Comparison of ENCODE assay signal across 1 cellular context in genomic region chr7:95584752-95585425, GRCh38.
TF ChIP-seq lines count a peak whose summit lies in the region.

No MANE protein-coding gene starts in this region.

TF ChIP-seq in HepG2, 621 proteins besides CTCF, POLR2A, EP300 and RAD21 (continued from another document):
- TF ChIP-seq ZNF740 (CRISPR knock-in tag; IDR thresholded peaks at IDR 0.05): no peak
- no peak for TF ChIP-seq FOXA1 (IDR thresholded peaks at IDR 0.05)
- TF ChIP-seq FOXA1 (CRISPR knock-in tag; IDR thresholded peaks at IDR 0.05): no peak
- TF ChIP-seq NFATC3 (CRISPR knock-in tag; IDR thresholded peaks at IDR 0.05): no peak
- no peak for TF ChIP-seq CHD2 (IDR thresholded peaks at IDR 0.05; ENCODE audit: low read depth, low read length)
- no peak for TF ChIP-seq ZNF709 (CRISPR knock-in tag; IDR thresholded peaks at IDR 0.05)
